In genomic region chr1:211920602-211921226, GRCh38 we compare ENCODE assay signal across 1 cellular context.
TF ChIP-seq lines count a peak whose summit lies in the region.

No MANE protein-coding gene starts in this region.

TF ChIP-seq in HepG2, 621 proteins besides CTCF, POLR2A, EP300 and RAD21 (continued from another document and continues in another):
- no peak for TF ChIP-seq ZNF646 (CRISPR knock-in tag; IDR thresholded peaks at IDR 0.05)
- TF ChIP-seq ZSCAN29 (CRISPR knock-in tag; conservative IDR thresholded peaks at IDR 0.05) = no peak
- TF ChIP-seq ZNF557 (CRISPR knock-in tag; IDR thresholded peaks at IDR 0.05) = no peak
- TF ChIP-seq, protein P1, sequence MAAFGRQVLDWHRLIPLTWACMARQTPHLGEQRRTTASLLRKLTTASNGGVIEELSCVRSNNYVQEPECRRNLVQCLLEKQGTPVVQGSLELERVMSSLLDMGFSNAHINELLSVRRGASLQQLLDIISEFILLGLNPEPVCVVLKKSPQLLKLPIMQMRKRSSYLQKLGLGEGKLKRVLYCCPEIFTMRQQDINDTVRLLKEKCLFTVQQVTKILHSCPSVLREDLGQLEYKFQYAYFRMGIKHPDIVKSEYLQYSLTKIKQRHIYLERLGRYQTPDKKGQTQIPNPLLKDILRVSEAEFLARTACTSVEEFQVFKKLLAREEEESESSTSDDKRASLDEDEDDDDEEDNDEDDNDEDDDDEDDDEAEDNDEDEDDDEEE (CRISPR knock-in tag; IDR thresholded peaks at IDR 0.05) = no peak
- no peak for TF ChIP-seq ZNF563 (CRISPR knock-in tag; IDR thresholded peaks at IDR 0.05)
- TF ChIP-seq ZSCAN21 (CRISPR knock-in tag; IDR thresholded peaks at IDR 0.05; ENCODE audit: borderline replicate concordance) = no peak
- no peak for TF ChIP-seq JUN (CRISPR knock-in tag; IDR thresholded peaks at IDR 0.05)
- peak; percentile 16; the same call in 1 of the 2 replicates for TF ChIP-seq HOXA3 (CRISPR knock-in tag; IDR thresholded peaks at IDR 0.05)
- no peak for TF ChIP-seq ZNF737 (CRISPR knock-in tag; IDR thresholded peaks at IDR 0.05; ENCODE audit: borderline replicate concordance)
- no peak for TF ChIP-seq JDP2 (CRISPR knock-in tag; IDR thresholded peaks at IDR 0.05; ENCODE audit: borderline replicate concordance)
- TF ChIP-seq ZFY (CRISPR knock-in tag; IDR thresholded peaks at IDR 0.05) = peak; percentile 26; the same call in 1 of the 2 replicates
- no peak for TF ChIP-seq ZSCAN25 (CRISPR knock-in tag; IDR thresholded peaks at IDR 0.05)
- TF ChIP-seq PBX3 (CRISPR knock-in tag; IDR thresholded peaks at IDR 0.05; ENCODE audit: borderline replicate concordance) = no peak
- no peak for TF ChIP-seq ZNF615 (CRISPR knock-in tag; IDR thresholded peaks at IDR 0.05; ENCODE audit: borderline replicate concordance)
- TF ChIP-seq, protein P2, sequence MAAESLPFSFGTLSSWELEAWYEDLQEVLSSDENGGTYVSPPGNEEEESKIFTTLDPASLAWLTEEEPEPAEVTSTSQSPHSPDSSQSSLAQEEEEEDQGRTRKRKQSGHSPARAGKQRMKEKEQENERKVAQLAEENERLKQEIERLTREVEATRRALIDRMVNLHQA (CRISPR knock-in tag; IDR thresholded peaks at IDR 0.05) = no peak
- 0 out of 2 replicates have a peak, but pooled peaks have one; percentile 10 for TF ChIP-seq ZNF564 (CRISPR knock-in tag; IDR thresholded peaks at IDR 0.05)
- TF ChIP-seq SOX13 (IDR thresholded peaks at IDR 0.05) = no peak
- TF ChIP-seq SOX13 (CRISPR knock-in tag; conservative IDR thresholded peaks at IDR 0.05 in 1 of 2, IDR thresholded peaks at IDR 0.05 in 1 of 2) = peak in 1 of 2 experiments; percentile 40; a peak in 2 of 4 replicates
- TF ChIP-seq NR2F1 (CRISPR knock-in tag; IDR thresholded peaks at IDR 0.05) = peak in 1 of 2 experiments; percentile 49; a peak in 2 of 4 replicates
- 0 out of 2 replicates have a peak, but pooled peaks have one; percentile 42 for TF ChIP-seq ZMAT3 (CRISPR knock-in tag; conservative IDR thresholded peaks at IDR 0.05)
- no peak for TF ChIP-seq RARG (CRISPR knock-in tag; IDR thresholded peaks at IDR 0.05; ENCODE audit: low read depth)
- no peak for TF ChIP-seq PRDM15 (CRISPR knock-in tag; IDR thresholded peaks at IDR 0.05)
- TF ChIP-seq ZBED4 (CRISPR knock-in tag; IDR thresholded peaks at IDR 0.05; ENCODE audit: borderline replicate concordance) = no peak
- TF ChIP-seq NCOA2 (CRISPR knock-in tag; IDR thresholded peaks at IDR 0.05) = peak; percentile 45; the same call in 1 of the 2 replicates
- TF ChIP-seq, protein P3, sequence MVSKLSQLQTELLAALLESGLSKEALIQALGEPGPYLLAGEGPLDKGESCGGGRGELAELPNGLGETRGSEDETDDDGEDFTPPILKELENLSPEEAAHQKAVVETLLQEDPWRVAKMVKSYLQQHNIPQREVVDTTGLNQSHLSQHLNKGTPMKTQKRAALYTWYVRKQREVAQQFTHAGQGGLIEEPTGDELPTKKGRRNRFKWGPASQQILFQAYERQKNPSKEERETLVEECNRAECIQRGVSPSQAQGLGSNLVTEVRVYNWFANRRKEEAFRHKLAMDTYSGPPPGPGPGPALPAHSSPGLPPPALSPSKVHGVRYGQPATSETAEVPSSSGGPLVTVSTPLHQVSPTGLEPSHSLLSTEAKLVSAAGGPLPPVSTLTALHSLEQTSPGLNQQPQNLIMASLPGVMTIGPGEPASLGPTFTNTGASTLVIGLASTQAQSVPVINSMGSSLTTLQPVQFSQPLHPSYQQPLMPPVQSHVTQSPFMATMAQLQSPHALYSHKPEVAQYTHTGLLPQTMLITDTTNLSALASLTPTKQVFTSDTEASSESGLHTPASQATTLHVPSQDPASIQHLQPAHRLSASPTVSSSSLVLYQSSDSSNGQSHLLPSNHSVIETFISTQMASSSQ (IDR thresholded peaks at IDR 0.05; ENCODE audit: low read depth) = no peak
- TF ChIP-seq, protein P3 (CRISPR knock-in tag; IDR thresholded peaks at IDR 0.05; ENCODE audit: borderline replicate concordance) = no peak
- TF ChIP-seq ZNF441 (CRISPR knock-in tag; IDR thresholded peaks at IDR 0.05; ENCODE audit: borderline replicate concordance) = no peak
- TF ChIP-seq ONECUT2 (CRISPR knock-in tag; IDR thresholded peaks at IDR 0.05) = peak; percentile 68; the same call in 1 of the 2 replicates
